ENCODE assay signal across 18 cellular contexts in the genomic region with DNA sequence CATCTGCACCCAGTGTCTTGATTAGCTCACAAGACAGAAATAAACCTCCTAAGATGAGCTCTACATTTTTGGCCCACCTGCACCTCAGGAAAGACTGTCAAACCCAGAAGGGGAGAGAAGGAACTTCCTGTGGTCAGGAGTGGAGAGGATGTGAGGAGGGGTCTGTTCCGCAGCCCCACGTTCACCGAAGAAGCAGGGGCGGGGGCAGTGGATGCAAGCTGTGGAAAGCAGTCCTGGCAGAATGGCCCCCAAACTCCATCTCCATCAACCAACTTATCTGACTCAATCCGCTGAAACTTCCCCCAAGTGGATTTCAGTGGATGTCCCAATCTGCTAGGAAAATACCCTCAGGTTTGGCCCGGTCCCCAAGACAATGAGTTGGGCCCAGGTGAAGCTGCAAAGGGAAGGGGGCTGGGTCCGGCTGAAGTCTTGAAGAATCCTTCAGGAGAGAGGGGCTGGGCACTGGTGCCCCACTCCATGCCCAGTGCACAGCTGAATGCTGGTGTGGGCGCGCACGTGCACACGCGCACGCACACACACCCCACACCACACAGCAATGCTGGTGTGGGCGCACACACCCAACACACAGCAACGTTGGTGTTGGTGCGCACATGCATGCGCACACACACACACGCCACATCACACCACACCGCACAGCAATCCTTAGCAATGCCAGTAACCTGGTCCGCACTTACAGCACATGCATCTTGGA.
DNase-seq lines count a peak whose midpoint lies in the region; ATAC-seq, FAIRE-seq and TF ChIP-seq lines count a peak whose summit lies in the region.
"Had no signal": no experiment of that assay in that cellular context is flagged by ENCODE, and none has a peak within 500 bp of the region (broad histone marks: within the 10 kb centered on the region; RNA-seq: fewer than 3 reads in every experiment).

No MANE protein-coding gene starts in this region.

- ATAC-seq in GM18868 (IDR thresholded peaks at IDR 0.05; ENCODE audit: unreplicated experiment), result no peak

- H3K27ac ChIP-seq in RWPE1, result peak overlapping the region; percentile 5; the same call in 1 of the 2 replicates
- peak overlapping the region; percentile 91 for H3K27ac ChIP-seq in fibroblast of lung (ENCODE audit: insufficient read depth, low read length)
- peak overlapping the region in 3 of 4 donors; percentile 82 to 95 (median 89) for H3K27ac ChIP-seq in sigmoid colon
- no peak overlapping the region for H3K27ac ChIP-seq in esophagus squamous epithelium

- 86 to 87% methylated on average over 20 of the region's 20 CpGs for WGBS in sigmoid colon, 2 donors
- 83 to 85% methylated on average over 12 to 17 of the region's 20 CpGs for WGBS in esophagus squamous epithelium, 2 donors

- FAIRE-seq in GM12891 (lab: Jason Lieb, UNC), result peak; percentile 62
- FAIRE-seq: GM18507 had no signal

- intact Hi-C loops in sigmoid colon (cut with DNase I) (loop anchor here (10.0 kb wide), 1 partner anchor 202 kb away; no protein-coding TSS in a partner anchor), esophagus squamous epithelium (cut with DNase I) (no loop called here)

- H3K27me3 ChIP-seq in fibroblast of lung (ENCODE audit: control insufficient read depth, insufficient read depth, low read length) (no peaks in the 10 kb centered on the region), sigmoid colon (no peaks in the 10 kb centered on the region), esophagus squamous epithelium (no peaks in the 10 kb centered on the region)
- H3K27me3 ChIP-seq: vagina had no signal

- H2AFZ ChIP-seq in fibroblast of lung (ENCODE audit: low read length), result no peak overlapping the region

- TF ChIP-seq EP300 in sigmoid colon (IDR thresholded peaks at IDR 0.05), result no peak

- POLR2A ChIA-PET in RWPE1 (lab: Yijun Ruan, JAX; ENCODE audit: low non-redundant PET), result no interaction called here

- H3K36me3 ChIP-seq in fibroblast of lung (ENCODE audit: control insufficient read depth, insufficient read depth, low read length) (peaks cover 11% of the 10 kb centered on the region), sigmoid colon (peaks cover 19 to 58% (median 34%) of the 10 kb centered on the region in 4 donors), esophagus squamous epithelium (peaks cover 0 to 91% (median 0%) of the 10 kb centered on the region in 3 donors)

- H3K4me1 ChIP-seq in fibroblast of lung (ENCODE audit: control insufficient read depth, extremely low read depth, insufficient read depth, low read length) (peaks cover 33% of the 10 kb centered on the region), sigmoid colon (peaks cover 0 to 100% (median 100%) of the 10 kb centered on the region in 4 donors), esophagus squamous epithelium (peaks cover 0 to 40% (median 7%) of the 10 kb centered on the region in 3 donors)

- no peak overlapping the region for H3K9ac ChIP-seq in fibroblast of lung (ENCODE audit: insufficient read depth, low read length)

- no peak for DNase-seq in GM12891 (ENCODE audit: insufficient read length, low spot score)
- DNase-seq in RWPE1 (ENCODE audit: low spot score), result no peak
- DNase-seq in fibroblast of lung (ENCODE audit: low read depth in 2 of 2), result no peak
- DNase-seq in sigmoid colon, result peak; percentile 27
- no peak for DNase-seq in esophagus squamous epithelium (lab: John Stamatoyannopoulos, UW)
- DNase-seq in ureter (ENCODE audit: low spot score), result no peak
- no peak for DNase-seq in AML-193 (lab: John Stamatoyannopoulos, UW)
- DNase-seq: activated T-cell treated with anti-CD3 and anti-CD28 coated beads, Interleukin-2, amount 50 U/mL, for 1 hour; dermis blood vessel endothelial cell; H7; KG1; NCI-H1048; NCI-H2081 treated with DMSO at 0.1 percent for 48 hours; NCI-H524 treated with DMSO at 0.1 percent for 48 hours; SHP77 treated with DMSO at 0.1 percent for 48 hours had no signal

- no peak overlapping the region for H3K4me3 ChIP-seq in fibroblast of lung (replicated peaks in 1 of 4; ENCODE audit: control extremely low read depth in 1 of 4, insufficient read depth in 1 of 4, low read depth in 3 of 4, low read length in 4 of 4)
- H3K4me3 ChIP-seq in sigmoid colon, result no peak overlapping the region
- no peak overlapping the region for H3K4me3 ChIP-seq in esophagus squamous epithelium
- H3K4me3 ChIP-seq: vagina had no signal

- TF ChIP-seq CTCF in RWPE1 (conservative IDR thresholded peaks at IDR 0.05; ENCODE audit: low read depth) (no peak), fibroblast of lung (conservative IDR thresholded peaks at IDR 0.05 in 1 of 2, IDR thresholded peaks at IDR 0.05 in 1 of 2; ENCODE audit: low read depth in 1 of 2, low read length in 2 of 2) (no peak), sigmoid colon (IDR thresholded peaks at IDR 0.05) (no peak), esophagus squamous epithelium (IDR thresholded peaks at IDR 0.05) (no peak)

- no peak for TF ChIP-seq POLR2A in GM12891 (IDR thresholded peaks at IDR 0.05; ENCODE audit: low read depth, low read length)
- TF ChIP-seq POLR2A in sigmoid colon (IDR thresholded peaks at IDR 0.05), result no peak
- TF ChIP-seq POLR2A in esophagus squamous epithelium (IDR thresholded peaks at IDR 0.05), result no peak

- no peaks in the 10 kb centered on the region for H3K9me3 ChIP-seq in fibroblast of lung (ENCODE audit: control insufficient read depth, insufficient read depth, low read depth, low read length)
- no peaks in the 10 kb centered on the region for H3K9me3 ChIP-seq in sigmoid colon
- H3K9me3 ChIP-seq in esophagus squamous epithelium, result no peaks in the 10 kb centered on the region
- H3K9me3 ChIP-seq: vagina had no signal

- H4K20me1 ChIP-seq in fibroblast of lung (ENCODE audit: control insufficient read depth, extremely low read depth, insufficient read depth, low read length), result no peaks in the 10 kb centered on the region

- CTCF ChIA-PET in RWPE1 (lab: Yijun Ruan, JAX), result no interaction called here

- no peaks in the 10 kb centered on the region for H3K79me2 ChIP-seq in fibroblast of lung (ENCODE audit: control insufficient read depth, insufficient read depth, low read length)

- H3K4me2 ChIP-seq in fibroblast of lung (ENCODE audit: extremely low read depth, insufficient read depth, low read length), result peak overlapping the region; percentile 50

TF ChIP-seq in GM12891, 5 proteins besides CTCF, POLR2A, EP300 and RAD21:
- TF ChIP-seq POU2F2 (IDR thresholded peaks at IDR 0.05; ENCODE audit: low read depth, low read length), result no peak
- TF ChIP-seq SPI1 (IDR thresholded peaks at IDR 0.05; ENCODE audit: low read depth, low read length), result no peak
- TF ChIP-seq TAF1 (IDR thresholded peaks at IDR 0.05; ENCODE audit: low read depth, low read length), result no peak
- no peak for TF ChIP-seq PAX5 (IDR thresholded peaks at IDR 0.05; ENCODE audit: insufficient read depth, low read length, severe bottlenecking)
- no peak for TF ChIP-seq POLR2AphosphoS5 (IDR thresholded peaks at IDR 0.05; ENCODE audit: low read depth, low read length)

Comparison
In these comparisons a context has a peak if more than half of its experiments do, and no peak if none do; other contexts are left out.
1. H3K27ac ChIP-seq: peak in RWPE1 (single experiment), fibroblast of lung (single experiment) and sigmoid colon (3 of 4); none in esophagus squamous epithelium (0 of 4).